Comparison of ENCODE assay signal across 1 cellular context in the genomic region with DNA sequence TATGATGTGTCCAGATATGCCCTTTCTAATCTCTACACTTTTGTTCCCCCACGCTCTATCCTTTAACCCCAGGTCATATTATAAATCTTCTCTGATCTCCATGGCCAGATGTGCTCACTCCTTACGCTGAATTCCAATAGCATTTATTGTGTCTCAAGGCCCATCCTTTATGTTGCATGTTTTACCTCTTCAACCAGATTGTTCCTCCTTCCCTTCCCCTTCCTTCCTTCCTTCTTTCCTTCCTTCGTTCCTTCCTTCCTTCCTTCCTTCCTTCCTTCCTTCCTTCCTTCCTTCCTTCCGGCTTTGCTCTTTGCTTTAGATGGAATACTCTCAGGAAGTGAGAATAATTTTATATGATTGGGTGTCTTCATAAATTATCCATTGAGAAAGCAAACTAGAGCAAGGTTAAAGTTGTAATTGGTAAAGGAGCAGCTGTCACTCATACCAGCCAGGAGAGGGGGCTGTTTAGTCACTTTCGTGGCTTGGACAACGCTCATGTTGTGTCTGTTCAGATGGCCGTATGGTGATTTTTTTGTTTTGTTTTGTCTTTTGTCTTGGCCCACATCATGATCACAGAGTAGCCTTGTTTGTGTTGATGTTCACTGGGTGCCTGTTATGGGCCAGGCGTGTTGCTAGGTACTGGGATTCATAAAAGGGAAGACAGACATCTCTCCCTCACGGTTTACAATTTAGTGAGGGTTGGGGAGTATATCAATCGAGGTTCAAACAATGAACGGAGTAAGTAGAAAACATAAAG.
TF ChIP-seq lines count a peak whose summit lies in the region.

No MANE protein-coding gene starts in this region.

TF ChIP-seq in Ishikawa, 13 proteins besides CTCF, POLR2A, EP300 and RAD21 (continued from another document):
- TF ChIP-seq, protein P1, sequence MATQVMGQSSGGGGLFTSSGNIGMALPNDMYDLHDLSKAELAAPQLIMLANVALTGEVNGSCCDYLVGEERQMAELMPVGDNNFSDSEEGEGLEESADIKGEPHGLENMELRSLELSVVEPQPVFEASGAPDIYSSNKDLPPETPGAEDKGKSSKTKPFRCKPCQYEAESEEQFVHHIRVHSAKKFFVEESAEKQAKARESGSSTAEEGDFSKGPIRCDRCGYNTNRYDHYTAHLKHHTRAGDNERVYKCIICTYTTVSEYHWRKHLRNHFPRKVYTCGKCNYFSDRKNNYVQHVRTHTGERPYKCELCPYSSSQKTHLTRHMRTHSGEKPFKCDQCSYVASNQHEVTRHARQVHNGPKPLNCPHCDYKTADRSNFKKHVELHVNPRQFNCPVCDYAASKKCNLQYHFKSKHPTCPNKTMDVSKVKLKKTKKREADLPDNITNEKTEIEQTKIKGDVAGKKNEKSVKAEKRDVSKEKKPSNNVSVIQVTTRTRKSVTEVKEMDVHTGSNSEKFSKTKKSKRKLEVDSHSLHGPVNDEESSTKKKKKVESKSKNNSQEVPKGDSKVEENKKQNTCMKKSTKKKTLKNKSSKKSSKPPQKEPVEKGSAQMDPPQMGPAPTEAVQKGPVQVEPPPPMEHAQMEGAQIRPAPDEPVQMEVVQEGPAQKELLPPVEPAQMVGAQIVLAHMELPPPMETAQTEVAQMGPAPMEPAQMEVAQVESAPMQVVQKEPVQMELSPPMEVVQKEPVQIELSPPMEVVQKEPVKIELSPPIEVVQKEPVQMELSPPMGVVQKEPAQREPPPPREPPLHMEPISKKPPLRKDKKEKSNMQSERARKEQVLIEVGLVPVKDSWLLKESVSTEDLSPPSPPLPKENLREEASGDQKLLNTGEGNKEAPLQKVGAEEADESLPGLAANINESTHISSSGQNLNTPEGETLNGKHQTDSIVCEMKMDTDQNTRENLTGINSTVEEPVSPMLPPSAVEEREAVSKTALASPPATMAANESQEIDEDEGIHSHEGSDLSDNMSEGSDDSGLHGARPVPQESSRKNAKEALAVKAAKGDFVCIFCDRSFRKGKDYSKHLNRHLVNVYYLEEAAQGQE (IDR thresholded peaks at IDR 0.05; ENCODE audit: low read depth), result no peak
- TF ChIP-seq, protein P2, sequence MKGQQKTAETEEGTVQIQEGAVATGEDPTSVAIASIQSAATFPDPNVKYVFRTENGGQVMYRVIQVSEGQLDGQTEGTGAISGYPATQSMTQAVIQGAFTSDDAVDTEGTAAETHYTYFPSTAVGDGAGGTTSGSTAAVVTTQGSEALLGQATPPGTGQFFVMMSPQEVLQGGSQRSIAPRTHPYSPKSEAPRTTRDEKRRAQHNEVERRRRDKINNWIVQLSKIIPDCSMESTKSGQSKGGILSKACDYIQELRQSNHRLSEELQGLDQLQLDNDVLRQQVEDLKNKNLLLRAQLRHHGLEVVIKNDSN (IDR thresholded peaks at IDR 0.05), result no peak
- no peak for TF ChIP-seq EGR1 (IDR thresholded peaks at IDR 0.05)
